Comparison of ENCODE assay signal across 1 cellular context in the genomic region with DNA sequence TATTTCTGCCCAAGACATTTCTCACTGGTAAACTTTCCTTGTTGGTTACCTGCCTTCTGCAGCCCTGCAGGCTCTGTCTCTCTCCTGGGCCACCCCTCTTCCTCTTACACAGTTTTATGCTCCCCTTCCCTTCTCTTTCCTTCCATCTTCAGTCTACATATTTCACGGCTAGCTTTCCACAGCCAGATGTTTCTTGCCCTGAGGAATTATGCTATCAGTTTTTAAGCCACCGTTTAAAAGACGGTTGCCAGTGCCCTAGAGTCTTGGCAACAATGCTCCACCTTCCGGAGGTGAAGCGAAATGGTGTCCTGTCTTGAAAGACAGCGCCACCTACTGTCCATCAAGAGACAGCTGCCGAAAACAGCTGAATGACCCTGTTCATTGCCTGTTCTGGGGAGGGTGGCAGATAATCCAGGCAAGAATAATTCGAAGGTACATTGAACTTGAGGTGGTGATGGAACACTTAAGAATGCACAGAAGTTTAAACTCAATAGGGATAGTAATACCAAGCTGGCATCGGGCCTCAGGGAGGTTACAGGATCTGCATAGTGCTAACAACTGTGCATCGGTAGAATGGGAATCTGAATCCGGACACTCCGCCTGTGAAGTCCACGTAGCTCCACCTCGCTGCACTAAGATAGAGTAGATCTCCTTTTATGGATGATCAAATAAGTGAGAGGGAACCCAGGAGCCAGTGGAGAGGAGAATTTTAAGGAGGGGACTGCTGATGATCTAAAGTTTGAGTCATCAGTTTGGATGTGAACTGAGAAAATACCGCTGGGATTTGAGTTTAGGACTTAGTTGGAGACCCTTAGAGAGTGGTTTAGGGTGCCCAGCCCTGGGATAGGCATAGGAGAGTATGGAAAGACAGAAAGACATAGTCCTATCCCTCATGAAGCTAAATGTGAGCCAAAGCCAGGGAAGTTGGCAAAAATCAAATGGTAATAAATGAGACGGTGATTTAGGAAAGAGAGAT.
TF ChIP-seq lines count a peak whose summit lies in the region.

No MANE protein-coding gene starts in this region.

TF ChIP-seq in HepG2, 621 proteins besides CTCF, POLR2A, EP300 and RAD21 (continued from another document and continues in another):
- TF ChIP-seq, protein P1, sequence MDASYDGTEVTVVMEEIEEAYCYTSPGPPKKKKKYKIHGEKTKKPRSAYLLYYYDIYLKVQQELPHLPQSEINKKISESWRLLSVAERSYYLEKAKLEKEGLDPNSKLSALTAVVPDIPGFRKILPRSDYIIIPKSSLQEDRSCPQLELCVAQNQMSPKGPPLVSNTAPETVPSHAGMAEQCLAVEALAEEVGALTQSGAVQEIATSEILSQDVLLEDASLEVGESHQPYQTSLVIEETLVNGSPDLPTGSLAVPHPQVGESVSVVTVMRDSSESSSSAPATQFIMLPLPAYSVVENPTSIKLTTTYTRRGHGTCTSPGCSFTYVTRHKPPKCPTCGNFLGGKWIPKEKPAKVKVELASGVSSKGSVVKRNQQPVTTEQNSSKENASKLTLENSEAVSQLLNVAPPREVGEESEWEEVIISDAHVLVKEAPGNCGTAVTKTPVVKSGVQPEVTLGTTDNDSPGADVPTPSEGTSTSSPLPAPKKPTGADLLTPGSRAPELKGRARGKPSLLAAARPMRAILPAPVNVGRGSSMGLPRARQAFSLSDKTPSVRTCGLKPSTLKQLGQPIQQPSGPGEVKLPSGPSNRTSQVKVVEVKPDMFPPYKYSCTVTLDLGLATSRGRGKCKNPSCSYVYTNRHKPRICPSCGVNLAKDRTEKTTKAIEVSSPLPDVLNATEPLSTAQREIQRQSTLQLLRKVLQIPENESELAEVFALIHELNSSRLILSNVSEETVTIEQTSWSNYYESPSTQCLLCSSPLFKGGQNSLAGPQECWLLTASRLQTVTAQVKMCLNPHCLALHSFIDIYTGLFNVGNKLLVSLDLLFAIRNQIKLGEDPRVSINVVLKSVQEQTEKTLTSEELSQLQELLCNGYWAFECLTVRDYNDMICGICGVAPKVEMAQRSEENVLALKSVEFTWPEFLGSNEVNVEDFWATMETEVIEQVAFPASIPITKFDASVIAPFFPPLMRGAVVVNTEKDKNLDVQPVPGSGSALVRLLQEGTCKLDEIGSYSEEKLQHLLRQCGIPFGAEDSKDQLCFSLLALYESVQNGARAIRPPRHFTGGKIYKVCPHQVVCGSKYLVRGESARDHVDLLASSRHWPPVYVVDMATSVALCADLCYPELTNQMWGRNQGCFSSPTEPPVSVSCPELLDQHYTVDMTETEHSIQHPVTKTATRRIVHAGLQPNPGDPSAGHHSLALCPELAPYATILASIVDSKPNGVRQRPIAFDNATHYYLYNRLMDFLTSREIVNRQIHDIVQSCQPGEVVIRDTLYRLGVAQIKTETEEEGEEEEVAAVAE (CRISPR knock-in tag; IDR thresholded peaks at IDR 0.05; ENCODE audit: borderline replicate concordance): peak; percentile 61; the same call in 1 of the 2 replicates
- TF ChIP-seq ZNF263 (CRISPR knock-in tag; IDR thresholded peaks at IDR 0.05) (no peak), ZFAT (CRISPR knock-in tag; conservative IDR thresholded peaks at IDR 0.05) (no peak), JUNB (CRISPR knock-in tag; IDR thresholded peaks at IDR 0.05; ENCODE audit: borderline replicate concordance) (no peak), CREM (IDR thresholded peaks at IDR 0.05) (no peak), CREM (CRISPR knock-in tag; IDR thresholded peaks at IDR 0.05) (no peak), NR2F1 (CRISPR knock-in tag; IDR thresholded peaks at IDR 0.05) (no peak), SMARCC2 (IDR thresholded peaks at IDR 0.05) (no peak), HDAC2 (CRISPR knock-in tag; IDR thresholded peaks at IDR 0.05) (peak; percentile 64; the same call in 1 of the 2 replicates), ELF1 (CRISPR knock-in tag; IDR thresholded peaks at IDR 0.05) (peak; percentile 54), TCF7 (IDR thresholded peaks at IDR 0.05; ENCODE audit: low read depth) (no peak), JDP2 (CRISPR knock-in tag; IDR thresholded peaks at IDR 0.05; ENCODE audit: borderline replicate concordance) (no peak), MAF1 (CRISPR knock-in tag; IDR thresholded peaks at IDR 0.05; ENCODE audit: borderline replicate concordance) (no peak), DR1 (CRISPR knock-in tag; IDR thresholded peaks at IDR 0.05) (no peak), SRSF1 (optimal IDR thresholded peaks at IDR 0.05; ENCODE audit: low read depth, low read length) (no peak), ZNF350 (CRISPR knock-in tag; IDR thresholded peaks at IDR 0.05; ENCODE audit: borderline replicate concordance, low read depth) (peak; percentile 63; the same call in 1 of the 2 replicates), ZC3H13 (CRISPR knock-in tag; IDR thresholded peaks at IDR 0.05) (no peak), ZSCAN20 (CRISPR knock-in tag; IDR thresholded peaks at IDR 0.05; ENCODE audit: borderline replicate concordance) (no peak), AHR (CRISPR knock-in tag; IDR thresholded peaks at IDR 0.05) (no peak; the same call in 1 of the 2 replicates), HNRNPH1 (optimal IDR thresholded peaks at IDR 0.05; ENCODE audit: low read depth, low read length) (no peak), HES4 (CRISPR knock-in tag; IDR thresholded peaks at IDR 0.05; ENCODE audit: borderline replicate concordance) (no peak), ZBTB8A (CRISPR knock-in tag; IDR thresholded peaks at IDR 0.05; ENCODE audit: borderline replicate concordance, low read depth) (no peak), ZNF776 (CRISPR knock-in tag; IDR thresholded peaks at IDR 0.05) (no peak), ZNF101 (CRISPR knock-in tag; IDR thresholded peaks at IDR 0.05; ENCODE audit: borderline replicate concordance, low read depth) (no peak), RFXANK (CRISPR knock-in tag; IDR thresholded peaks at IDR 0.05) (peak; percentile 89; the same call in 1 of the 2 replicates), GABPB1 (CRISPR knock-in tag; IDR thresholded peaks at IDR 0.05) (peak; percentile 25; the same call in 1 of the 2 replicates), ZNF879 (CRISPR knock-in tag; IDR thresholded peaks at IDR 0.05) (no peak), MAZ (IDR thresholded peaks at IDR 0.05; ENCODE audit: borderline replicate concordance, low read depth, low read length) (no peak), MAZ (CRISPR knock-in tag; IDR thresholded peaks at IDR 0.05; ENCODE audit: low read depth) (no peak), ATAD3A (CRISPR knock-in tag; IDR thresholded peaks at IDR 0.05) (no peak)
- TF ChIP-seq, protein P2, sequence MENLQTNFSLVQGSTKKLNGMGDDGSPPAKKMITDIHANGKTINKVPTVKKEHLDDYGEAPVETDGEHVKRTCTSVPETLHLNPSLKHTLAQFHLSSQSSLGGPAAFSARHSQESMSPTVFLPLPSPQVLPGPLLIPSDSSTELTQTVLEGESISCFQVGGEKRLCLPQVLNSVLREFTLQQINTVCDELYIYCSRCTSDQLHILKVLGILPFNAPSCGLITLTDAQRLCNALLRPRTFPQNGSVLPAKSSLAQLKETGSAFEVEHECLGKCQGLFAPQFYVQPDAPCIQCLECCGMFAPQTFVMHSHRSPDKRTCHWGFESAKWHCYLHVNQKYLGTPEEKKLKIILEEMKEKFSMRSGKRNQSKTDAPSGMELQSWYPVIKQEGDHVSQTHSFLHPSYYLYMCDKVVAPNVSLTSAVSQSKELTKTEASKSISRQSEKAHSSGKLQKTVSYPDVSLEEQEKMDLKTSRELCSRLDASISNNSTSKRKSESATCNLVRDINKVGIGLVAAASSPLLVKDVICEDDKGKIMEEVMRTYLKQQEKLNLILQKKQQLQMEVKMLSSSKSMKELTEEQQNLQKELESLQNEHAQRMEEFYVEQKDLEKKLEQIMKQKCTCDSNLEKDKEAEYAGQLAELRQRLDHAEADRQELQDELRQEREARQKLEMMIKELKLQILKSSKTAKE (CRISPR knock-in tag; IDR thresholded peaks at IDR 0.05; ENCODE audit: borderline replicate concordance): no peak
- TF ChIP-seq, protein P3, sequence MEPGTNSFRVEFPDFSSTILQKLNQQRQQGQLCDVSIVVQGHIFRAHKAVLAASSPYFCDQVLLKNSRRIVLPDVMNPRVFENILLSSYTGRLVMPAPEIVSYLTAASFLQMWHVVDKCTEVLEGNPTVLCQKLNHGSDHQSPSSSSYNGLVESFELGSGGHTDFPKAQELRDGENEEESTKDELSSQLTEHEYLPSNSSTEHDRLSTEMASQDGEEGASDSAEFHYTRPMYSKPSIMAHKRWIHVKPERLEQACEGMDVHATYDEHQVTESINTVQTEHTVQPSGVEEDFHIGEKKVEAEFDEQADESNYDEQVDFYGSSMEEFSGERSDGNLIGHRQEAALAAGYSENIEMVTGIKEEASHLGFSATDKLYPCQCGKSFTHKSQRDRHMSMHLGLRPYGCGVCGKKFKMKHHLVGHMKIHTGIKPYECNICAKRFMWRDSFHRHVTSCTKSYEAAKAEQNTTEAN (CRISPR knock-in tag; conservative IDR thresholded peaks at IDR 0.05): no peak
- TF ChIP-seq, protein P4, sequence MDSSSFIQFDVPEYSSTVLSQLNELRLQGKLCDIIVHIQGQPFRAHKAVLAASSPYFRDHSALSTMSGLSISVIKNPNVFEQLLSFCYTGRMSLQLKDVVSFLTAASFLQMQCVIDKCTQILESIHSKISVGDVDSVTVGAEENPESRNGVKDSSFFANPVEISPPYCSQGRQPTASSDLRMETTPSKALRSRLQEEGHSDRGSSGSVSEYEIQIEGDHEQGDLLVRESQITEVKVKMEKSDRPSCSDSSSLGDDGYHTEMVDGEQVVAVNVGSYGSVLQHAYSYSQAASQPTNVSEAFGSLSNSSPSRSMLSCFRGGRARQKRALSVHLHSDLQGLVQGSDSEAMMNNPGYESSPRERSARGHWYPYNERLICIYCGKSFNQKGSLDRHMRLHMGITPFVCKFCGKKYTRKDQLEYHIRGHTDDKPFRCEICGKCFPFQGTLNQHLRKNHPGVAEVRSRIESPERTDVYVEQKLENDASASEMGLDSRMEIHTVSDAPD (CRISPR knock-in tag; IDR thresholded peaks at IDR 0.05): no peak
- TF ChIP-seq, protein P5, sequence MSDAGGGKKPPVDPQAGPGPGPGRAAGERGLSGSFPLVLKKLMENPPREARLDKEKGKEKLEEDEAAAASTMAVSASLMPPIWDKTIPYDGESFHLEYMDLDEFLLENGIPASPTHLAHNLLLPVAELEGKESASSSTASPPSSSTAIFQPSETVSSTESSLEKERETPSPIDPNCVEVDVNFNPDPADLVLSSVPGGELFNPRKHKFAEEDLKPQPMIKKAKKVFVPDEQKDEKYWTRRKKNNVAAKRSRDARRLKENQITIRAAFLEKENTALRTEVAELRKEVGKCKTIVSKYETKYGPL (CRISPR knock-in tag; IDR thresholded peaks at IDR 0.05): no peak
- TF ChIP-seq, protein P6, sequence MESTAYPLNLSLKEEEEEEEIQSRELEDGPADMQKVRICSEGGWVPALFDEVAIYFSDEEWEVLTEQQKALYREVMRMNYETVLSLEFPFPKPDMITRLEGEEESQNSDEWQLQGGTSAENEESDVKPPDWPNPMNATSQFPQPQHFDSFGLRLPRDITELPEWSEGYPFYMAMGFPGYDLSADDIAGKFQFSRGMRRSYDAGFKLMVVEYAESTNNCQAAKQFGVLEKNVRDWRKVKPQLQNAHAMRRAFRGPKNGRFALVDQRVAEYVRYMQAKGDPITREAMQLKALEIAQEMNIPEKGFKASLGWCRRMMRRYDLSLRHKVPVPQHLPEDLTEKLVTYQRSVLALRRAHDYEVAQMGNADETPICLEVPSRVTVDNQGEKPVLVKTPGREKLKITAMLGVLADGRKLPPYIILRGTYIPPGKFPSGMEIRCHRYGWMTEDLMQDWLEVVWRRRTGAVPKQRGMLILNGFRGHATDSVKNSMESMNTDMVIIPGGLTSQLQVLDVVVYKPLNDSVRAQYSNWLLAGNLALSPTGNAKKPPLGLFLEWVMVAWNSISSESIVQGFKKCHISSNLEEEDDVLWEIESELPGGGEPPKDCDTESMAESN (CRISPR knock-in tag; conservative IDR thresholded peaks at IDR 0.05): 0 out of 2 replicates have a peak, but pooled peaks have one; percentile 26
- TF ChIP-seq, protein P7, sequence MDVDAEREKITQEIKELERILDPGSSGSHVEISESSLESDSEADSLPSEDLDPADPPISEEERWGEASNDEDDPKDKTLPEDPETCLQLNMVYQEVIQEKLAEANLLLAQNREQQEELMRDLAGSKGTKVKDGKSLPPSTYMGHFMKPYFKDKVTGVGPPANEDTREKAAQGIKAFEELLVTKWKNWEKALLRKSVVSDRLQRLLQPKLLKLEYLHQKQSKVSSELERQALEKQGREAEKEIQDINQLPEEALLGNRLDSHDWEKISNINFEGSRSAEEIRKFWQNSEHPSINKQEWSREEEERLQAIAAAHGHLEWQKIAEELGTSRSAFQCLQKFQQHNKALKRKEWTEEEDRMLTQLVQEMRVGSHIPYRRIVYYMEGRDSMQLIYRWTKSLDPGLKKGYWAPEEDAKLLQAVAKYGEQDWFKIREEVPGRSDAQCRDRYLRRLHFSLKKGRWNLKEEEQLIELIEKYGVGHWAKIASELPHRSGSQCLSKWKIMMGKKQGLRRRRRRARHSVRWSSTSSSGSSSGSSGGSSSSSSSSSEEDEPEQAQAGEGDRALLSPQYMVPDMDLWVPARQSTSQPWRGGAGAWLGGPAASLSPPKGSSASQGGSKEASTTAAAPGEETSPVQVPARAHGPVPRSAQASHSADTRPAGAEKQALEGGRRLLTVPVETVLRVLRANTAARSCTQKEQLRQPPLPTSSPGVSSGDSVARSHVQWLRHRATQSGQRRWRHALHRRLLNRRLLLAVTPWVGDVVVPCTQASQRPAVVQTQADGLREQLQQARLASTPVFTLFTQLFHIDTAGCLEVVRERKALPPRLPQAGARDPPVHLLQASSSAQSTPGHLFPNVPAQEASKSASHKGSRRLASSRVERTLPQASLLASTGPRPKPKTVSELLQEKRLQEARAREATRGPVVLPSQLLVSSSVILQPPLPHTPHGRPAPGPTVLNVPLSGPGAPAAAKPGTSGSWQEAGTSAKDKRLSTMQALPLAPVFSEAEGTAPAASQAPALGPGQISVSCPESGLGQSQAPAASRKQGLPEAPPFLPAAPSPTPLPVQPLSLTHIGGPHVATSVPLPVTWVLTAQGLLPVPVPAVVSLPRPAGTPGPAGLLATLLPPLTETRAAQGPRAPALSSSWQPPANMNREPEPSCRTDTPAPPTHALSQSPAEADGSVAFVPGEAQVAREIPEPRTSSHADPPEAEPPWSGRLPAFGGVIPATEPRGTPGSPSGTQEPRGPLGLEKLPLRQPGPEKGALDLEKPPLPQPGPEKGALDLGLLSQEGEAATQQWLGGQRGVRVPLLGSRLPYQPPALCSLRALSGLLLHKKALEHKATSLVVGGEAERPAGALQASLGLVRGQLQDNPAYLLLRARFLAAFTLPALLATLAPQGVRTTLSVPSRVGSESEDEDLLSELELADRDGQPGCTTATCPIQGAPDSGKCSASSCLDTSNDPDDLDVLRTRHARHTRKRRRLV (CRISPR knock-in tag; IDR thresholded peaks at IDR 0.05): peak; percentile 66; the same call in 1 of the 2 replicates
- TF ChIP-seq, protein P8, sequence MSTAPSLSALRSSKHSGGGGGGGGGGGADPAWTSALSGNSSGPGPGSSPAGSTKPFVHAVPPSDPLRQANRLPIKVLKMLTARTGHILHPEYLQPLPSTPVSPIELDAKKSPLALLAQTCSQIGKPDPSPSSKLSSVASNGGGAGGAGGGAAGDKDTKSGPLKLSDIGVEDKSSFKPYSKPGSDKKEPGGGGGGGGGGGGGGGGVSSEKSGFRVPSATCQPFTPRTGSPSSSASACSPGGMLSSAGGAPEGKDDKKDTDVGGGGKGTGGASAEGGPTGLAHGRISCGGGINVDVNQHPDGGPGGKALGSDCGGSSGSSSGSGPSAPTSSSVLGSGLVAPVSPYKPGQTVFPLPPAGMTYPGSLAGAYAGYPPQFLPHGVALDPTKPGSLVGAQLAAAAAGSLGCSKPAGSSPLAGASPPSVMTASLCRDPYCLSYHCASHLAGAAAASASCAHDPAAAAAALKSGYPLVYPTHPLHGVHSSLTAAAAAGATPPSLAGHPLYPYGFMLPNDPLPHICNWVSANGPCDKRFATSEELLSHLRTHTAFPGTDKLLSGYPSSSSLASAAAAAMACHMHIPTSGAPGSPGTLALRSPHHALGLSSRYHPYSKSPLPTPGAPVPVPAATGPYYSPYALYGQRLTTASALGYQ (CRISPR knock-in tag; IDR thresholded peaks at IDR 0.05): no peak
